In genomic region chr11:105321696-105322095, GRCh38 we compare ENCODE assay signal across 7 cellular contexts.
"Had no signal": no experiment of that assay in that cellular context is flagged by ENCODE, and none has a peak within 500 bp of the region (broad histone marks: within the 10 kb centered on the region; RNA-seq: fewer than 3 reads in every experiment).

No MANE protein-coding gene starts in this region.

- FAIRE-seq: H1, H54, K562 had no signal

- ATAC-seq: GM23338, K562 had no signal

- DNase-seq: H9, HCEC 1CT, IMR-90 had no signal

- H3K4me3 ChIP-seq: GM23338, K562 had no signal
